ENCODE assay signal across 2 cellular contexts in genomic region chr14:74577948-74578275, GRCh38.
TF ChIP-seq lines count a peak whose summit lies in the region.

No MANE protein-coding gene starts in this region.

TF ChIP-seq in GM23338, 12 proteins besides CTCF, POLR2A, EP300 and RAD21:
- TF ChIP-seq CREB1 (CRISPR knock-in tag; IDR thresholded peaks at IDR 0.05; ENCODE audit: low read depth): no peak

TF ChIP-seq in HepG2, 621 proteins besides CTCF, POLR2A, EP300 and RAD21:
- TF ChIP-seq NR2F6 (IDR thresholded peaks at IDR 0.05): no peak
- TF ChIP-seq NR2F6 (CRISPR knock-in tag; IDR thresholded peaks at IDR 0.05): no peak
- no peak for TF ChIP-seq USF2 (IDR thresholded peaks at IDR 0.05; ENCODE audit: low read depth, low read length)
- no peak for TF ChIP-seq USF2 (CRISPR knock-in tag; IDR thresholded peaks at IDR 0.05; ENCODE audit: borderline replicate concordance)
- no peak for TF ChIP-seq ZNF83 (CRISPR knock-in tag; IDR thresholded peaks at IDR 0.05; ENCODE audit: borderline replicate concordance)
- TF ChIP-seq ZNF503 (CRISPR knock-in tag; IDR thresholded peaks at IDR 0.05): no peak
- no peak for TF ChIP-seq MTF1 (CRISPR knock-in tag; IDR thresholded peaks at IDR 0.05)
- TF ChIP-seq TOPORS (CRISPR knock-in tag; IDR thresholded peaks at IDR 0.05): no peak
- no peak for TF ChIP-seq ZFP36 (IDR thresholded peaks at IDR 0.05; ENCODE audit: borderline replicate concordance, low read depth, low read length, partially characterized antibody)
- TF ChIP-seq ZNF451 (CRISPR knock-in tag; IDR thresholded peaks at IDR 0.05): no peak
- TF ChIP-seq ZNF382 (CRISPR knock-in tag; IDR thresholded peaks at IDR 0.05; ENCODE audit: borderline replicate concordance): no peak
- no peak for TF ChIP-seq ZNF547 (CRISPR knock-in tag; IDR thresholded peaks at IDR 0.05)
- no peak for TF ChIP-seq ZNF230 (CRISPR knock-in tag; IDR thresholded peaks at IDR 0.05)
- no peak for TF ChIP-seq ZNF12 (CRISPR knock-in tag; IDR thresholded peaks at IDR 0.05)
- no peak for TF ChIP-seq FOXA1 (IDR thresholded peaks at IDR 0.05)
- no peak for TF ChIP-seq FOXA1 (CRISPR knock-in tag; IDR thresholded peaks at IDR 0.05)
- TF ChIP-seq TEAD3 (CRISPR knock-in tag; optimal IDR thresholded peaks at IDR 0.05; ENCODE audit: borderline replicate concordance): no peak
- no peak for TF ChIP-seq ZFP62 (CRISPR knock-in tag; IDR thresholded peaks at IDR 0.05)
